ENCODE assay signal across 1 cellular context in the genomic region with DNA sequence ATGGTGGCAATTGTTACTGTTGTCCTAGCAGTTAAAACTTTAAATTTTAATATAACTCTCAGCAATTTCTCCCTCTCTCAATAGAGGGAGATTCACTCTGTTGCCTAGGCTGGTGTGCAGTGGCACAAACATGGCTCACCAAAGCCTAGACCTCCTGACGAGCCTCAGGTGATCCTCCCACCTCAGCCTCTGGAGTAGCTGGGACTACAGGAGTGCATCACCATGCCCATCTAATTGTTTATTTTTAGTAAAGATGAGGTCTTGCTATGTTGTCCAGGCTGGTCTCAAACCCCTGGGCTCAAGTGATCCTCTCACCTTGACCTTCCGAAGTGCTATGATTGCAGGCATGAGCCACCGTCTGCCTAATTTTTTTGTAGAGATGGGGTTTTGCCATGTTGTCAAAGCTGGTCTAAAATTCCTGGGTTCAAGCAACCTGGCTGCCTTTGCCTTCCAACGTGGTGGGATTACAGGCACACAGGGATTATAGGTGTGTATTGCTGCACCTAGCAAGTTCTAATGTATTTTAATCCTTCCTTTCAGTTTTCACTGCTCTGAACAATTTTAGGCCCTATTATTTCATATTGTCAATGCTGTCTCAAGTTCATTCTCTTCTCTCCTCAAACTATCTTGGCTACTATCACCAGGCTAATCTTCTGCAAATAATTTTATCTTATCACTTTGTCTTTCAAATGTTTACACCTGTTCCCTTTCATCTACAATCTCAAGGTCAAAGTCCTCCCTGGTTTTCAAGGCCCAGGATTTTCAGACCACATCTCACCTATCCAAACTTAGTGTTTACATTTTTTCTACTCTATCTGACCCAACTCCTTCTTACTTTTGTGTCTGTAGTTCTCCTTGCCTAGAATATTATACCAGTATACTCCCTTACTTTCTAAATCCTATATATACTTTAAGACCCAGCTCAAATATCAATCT.
TF ChIP-seq lines count a peak whose summit lies in the region.

No MANE protein-coding gene starts in this region.

TF ChIP-seq in HepG2, 621 proteins besides CTCF, POLR2A, EP300 and RAD21 (continued from another document and continues in another):
- TF ChIP-seq, protein P1, sequence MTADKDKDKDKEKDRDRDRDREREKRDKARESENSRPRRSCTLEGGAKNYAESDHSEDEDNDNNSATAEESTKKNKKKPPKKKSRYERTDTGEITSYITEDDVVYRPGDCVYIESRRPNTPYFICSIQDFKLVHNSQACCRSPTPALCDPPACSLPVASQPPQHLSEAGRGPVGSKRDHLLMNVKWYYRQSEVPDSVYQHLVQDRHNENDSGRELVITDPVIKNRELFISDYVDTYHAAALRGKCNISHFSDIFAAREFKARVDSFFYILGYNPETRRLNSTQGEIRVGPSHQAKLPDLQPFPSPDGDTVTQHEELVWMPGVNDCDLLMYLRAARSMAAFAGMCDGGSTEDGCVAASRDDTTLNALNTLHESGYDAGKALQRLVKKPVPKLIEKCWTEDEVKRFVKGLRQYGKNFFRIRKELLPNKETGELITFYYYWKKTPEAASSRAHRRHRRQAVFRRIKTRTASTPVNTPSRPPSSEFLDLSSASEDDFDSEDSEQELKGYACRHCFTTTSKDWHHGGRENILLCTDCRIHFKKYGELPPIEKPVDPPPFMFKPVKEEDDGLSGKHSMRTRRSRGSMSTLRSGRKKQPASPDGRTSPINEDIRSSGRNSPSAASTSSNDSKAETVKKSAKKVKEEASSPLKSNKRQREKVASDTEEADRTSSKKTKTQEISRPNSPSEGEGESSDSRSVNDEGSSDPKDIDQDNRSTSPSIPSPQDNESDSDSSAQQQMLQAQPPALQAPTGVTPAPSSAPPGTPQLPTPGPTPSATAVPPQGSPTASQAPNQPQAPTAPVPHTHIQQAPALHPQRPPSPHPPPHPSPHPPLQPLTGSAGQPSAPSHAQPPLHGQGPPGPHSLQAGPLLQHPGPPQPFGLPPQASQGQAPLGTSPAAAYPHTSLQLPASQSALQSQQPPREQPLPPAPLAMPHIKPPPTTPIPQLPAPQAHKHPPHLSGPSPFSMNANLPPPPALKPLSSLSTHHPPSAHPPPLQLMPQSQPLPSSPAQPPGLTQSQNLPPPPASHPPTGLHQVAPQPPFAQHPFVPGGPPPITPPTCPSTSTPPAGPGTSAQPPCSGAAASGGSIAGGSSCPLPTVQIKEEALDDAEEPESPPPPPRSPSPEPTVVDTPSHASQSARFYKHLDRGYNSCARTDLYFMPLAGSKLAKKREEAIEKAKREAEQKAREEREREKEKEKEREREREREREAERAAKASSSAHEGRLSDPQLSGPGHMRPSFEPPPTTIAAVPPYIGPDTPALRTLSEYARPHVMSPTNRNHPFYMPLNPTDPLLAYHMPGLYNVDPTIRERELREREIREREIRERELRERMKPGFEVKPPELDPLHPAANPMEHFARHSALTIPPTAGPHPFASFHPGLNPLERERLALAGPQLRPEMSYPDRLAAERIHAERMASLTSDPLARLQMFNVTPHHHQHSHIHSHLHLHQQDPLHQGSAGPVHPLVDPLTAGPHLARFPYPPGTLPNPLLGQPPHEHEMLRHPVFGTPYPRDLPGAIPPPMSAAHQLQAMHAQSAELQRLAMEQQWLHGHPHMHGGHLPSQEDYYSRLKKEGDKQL (CRISPR knock-in tag; IDR thresholded peaks at IDR 0.05; ENCODE audit: low read depth), result peak; percentile 63; the same call in 1 of the 2 replicates
- TF ChIP-seq, protein P2, sequence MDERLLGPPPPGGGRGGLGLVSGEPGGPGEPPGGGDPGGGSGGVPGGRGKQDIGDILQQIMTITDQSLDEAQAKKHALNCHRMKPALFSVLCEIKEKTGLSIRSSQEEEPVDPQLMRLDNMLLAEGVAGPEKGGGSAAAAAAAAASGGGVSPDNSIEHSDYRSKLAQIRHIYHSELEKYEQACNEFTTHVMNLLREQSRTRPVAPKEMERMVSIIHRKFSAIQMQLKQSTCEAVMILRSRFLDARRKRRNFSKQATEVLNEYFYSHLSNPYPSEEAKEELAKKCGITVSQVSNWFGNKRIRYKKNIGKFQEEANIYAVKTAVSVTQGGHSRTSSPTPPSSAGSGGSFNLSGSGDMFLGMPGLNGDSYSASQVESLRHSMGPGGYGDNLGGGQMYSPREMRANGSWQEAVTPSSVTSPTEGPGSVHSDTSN (CRISPR knock-in tag; IDR thresholded peaks at IDR 0.05), result no peak
- TF ChIP-seq, protein P3, sequence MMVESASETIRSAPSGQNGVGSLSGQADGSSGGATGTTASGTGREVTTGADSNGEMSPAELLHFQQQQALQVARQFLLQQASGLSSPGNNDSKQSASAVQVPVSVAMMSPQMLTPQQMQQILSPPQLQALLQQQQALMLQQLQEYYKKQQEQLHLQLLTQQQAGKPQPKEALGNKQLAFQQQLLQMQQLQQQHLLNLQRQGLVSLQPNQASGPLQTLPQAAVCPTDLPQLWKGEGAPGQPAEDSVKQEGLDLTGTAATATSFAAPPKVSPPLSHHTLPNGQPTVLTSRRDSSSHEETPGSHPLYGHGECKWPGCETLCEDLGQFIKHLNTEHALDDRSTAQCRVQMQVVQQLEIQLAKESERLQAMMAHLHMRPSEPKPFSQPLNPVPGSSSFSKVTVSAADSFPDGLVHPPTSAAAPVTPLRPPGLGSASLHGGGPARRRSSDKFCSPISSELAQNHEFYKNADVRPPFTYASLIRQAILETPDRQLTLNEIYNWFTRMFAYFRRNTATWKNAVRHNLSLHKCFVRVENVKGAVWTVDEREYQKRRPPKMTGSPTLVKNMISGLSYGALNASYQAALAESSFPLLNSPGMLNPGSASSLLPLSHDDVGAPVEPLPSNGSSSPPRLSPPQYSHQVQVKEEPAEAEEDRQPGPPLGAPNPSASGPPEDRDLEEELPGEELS (CRISPR knock-in tag; IDR thresholded peaks at IDR 0.05), result peak; percentile 69
- TF ChIP-seq TCF7L2 (IDR thresholded peaks at IDR 0.05; ENCODE audit: low read depth, low read length), result peak; percentile 75
- peak; percentile 32 for TF ChIP-seq TEAD3 (CRISPR knock-in tag; optimal IDR thresholded peaks at IDR 0.05; ENCODE audit: borderline replicate concordance)
- no peak for TF ChIP-seq ZNF17 (CRISPR knock-in tag; IDR thresholded peaks at IDR 0.05)
- peak; percentile 94 for TF ChIP-seq GATAD2A (CRISPR knock-in tag; IDR thresholded peaks at IDR 0.05)
- TF ChIP-seq ELF4 (CRISPR knock-in tag; IDR thresholded peaks at IDR 0.05; ENCODE audit: borderline replicate concordance), result no peak
- TF ChIP-seq FOXA1 (IDR thresholded peaks at IDR 0.05), result no peak
- TF ChIP-seq FOXA1 (CRISPR knock-in tag; IDR thresholded peaks at IDR 0.05), result peak; percentile 57; the same call in 1 of the 2 replicates
- no peak for TF ChIP-seq GATAD1 (CRISPR knock-in tag; IDR thresholded peaks at IDR 0.05)
- no peak for TF ChIP-seq SOX13 (IDR thresholded peaks at IDR 0.05)
- peak in 1 of 2 experiments; percentile 76; a peak in 2 of 4 replicates for TF ChIP-seq SOX13 (CRISPR knock-in tag; conservative IDR thresholded peaks at IDR 0.05 in 1 of 2, IDR thresholded peaks at IDR 0.05 in 1 of 2)
- TF ChIP-seq, protein P4, sequence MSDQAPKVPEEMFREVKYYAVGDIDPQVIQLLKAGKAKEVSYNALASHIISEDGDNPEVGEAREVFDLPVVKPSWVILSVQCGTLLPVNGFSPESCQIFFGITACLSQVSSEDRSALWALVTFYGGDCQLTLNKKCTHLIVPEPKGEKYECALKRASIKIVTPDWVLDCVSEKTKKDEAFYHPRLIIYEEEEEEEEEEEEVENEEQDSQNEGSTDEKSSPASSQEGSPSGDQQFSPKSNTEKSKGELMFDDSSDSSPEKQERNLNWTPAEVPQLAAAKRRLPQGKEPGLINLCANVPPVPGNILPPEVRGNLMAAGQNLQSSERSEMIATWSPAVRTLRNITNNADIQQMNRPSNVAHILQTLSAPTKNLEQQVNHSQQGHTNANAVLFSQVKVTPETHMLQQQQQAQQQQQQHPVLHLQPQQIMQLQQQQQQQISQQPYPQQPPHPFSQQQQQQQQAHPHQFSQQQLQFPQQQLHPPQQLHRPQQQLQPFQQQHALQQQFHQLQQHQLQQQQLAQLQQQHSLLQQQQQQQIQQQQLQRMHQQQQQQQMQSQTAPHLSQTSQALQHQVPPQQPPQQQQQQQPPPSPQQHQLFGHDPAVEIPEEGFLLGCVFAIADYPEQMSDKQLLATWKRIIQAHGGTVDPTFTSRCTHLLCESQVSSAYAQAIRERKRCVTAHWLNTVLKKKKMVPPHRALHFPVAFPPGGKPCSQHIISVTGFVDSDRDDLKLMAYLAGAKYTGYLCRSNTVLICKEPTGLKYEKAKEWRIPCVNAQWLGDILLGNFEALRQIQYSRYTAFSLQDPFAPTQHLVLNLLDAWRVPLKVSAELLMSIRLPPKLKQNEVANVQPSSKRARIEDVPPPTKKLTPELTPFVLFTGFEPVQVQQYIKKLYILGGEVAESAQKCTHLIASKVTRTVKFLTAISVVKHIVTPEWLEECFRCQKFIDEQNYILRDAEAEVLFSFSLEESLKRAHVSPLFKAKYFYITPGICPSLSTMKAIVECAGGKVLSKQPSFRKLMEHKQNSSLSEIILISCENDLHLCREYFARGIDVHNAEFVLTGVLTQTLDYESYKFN (CRISPR knock-in tag; conservative IDR thresholded peaks at IDR 0.05), result peak; percentile 77
- TF ChIP-seq, protein P5, sequence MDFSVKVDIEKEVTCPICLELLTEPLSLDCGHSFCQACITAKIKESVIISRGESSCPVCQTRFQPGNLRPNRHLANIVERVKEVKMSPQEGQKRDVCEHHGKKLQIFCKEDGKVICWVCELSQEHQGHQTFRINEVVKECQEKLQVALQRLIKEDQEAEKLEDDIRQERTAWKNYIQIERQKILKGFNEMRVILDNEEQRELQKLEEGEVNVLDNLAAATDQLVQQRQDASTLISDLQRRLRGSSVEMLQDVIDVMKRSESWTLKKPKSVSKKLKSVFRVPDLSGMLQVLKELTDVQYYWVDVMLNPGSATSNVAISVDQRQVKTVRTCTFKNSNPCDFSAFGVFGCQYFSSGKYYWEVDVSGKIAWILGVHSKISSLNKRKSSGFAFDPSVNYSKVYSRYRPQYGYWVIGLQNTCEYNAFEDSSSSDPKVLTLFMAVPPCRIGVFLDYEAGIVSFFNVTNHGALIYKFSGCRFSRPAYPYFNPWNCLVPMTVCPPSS (IDR thresholded peaks at IDR 0.05), result no peak
- TF ChIP-seq ZNF678 (CRISPR knock-in tag; IDR thresholded peaks at IDR 0.05), result no peak
- TF ChIP-seq, protein P6, sequence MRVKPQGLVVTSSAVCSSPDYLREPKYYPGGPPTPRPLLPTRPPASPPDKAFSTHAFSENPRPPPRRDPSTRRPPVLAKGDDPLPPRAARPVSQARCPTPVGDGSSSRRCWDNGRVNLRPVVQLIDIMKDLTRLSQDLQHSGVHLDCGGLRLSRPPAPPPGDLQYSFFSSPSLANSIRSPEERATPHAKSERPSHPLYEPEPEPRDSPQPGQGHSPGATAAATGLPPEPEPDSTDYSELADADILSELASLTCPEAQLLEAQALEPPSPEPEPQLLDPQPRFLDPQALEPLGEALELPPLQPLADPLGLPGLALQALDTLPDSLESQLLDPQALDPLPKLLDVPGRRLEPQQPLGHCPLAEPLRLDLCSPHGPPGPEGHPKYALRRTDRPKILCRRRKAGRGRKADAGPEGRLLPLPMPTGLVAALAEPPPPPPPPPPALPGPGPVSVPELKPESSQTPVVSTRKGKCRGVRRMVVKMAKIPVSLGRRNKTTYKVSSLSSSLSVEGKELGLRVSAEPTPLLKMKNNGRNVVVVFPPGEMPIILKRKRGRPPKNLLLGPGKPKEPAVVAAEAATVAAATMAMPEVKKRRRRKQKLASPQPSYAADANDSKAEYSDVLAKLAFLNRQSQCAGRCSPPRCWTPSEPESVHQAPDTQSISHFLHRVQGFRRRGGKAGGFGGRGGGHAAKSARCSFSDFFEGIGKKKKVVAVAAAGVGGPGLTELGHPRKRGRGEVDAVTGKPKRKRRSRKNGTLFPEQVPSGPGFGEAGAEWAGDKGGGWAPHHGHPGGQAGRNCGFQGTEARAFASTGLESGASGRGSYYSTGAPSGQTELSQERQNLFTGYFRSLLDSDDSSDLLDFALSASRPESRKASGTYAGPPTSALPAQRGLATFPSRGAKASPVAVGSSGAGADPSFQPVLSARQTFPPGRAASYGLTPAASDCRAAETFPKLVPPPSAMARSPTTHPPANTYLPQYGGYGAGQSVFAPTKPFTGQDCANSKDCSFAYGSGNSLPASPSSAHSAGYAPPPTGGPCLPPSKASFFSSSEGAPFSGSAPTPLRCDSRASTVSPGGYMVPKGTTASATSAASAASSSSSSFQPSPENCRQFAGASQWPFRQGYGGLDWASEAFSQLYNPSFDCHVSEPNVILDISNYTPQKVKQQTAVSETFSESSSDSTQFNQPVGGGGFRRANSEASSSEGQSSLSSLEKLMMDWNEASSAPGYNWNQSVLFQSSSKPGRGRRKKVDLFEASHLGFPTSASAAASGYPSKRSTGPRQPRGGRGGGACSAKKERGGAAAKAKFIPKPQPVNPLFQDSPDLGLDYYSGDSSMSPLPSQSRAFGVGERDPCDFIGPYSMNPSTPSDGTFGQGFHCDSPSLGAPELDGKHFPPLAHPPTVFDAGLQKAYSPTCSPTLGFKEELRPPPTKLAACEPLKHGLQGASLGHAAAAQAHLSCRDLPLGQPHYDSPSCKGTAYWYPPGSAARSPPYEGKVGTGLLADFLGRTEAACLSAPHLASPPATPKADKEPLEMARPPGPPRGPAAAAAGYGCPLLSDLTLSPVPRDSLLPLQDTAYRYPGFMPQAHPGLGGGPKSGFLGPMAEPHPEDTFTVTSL (CRISPR knock-in tag; IDR thresholded peaks at IDR 0.05; ENCODE audit: borderline replicate concordance), result peak; percentile 88; the same call in 1 of the 2 replicates
- no peak for TF ChIP-seq JDP2 (CRISPR knock-in tag; IDR thresholded peaks at IDR 0.05; ENCODE audit: borderline replicate concordance)
- no peak for TF ChIP-seq RELA (CRISPR knock-in tag; IDR thresholded peaks at IDR 0.05)
- TF ChIP-seq RBM22 (optimal IDR thresholded peaks at IDR 0.05; ENCODE audit: low read length), result peak; percentile 82
- TF ChIP-seq FOXJ3 (CRISPR knock-in tag; IDR thresholded peaks at IDR 0.05; ENCODE audit: borderline replicate concordance), result peak; percentile 62; the same call in 1 of the 2 replicates
- peak; percentile 53 for TF ChIP-seq SAP130 (CRISPR knock-in tag; IDR thresholded peaks at IDR 0.05; ENCODE audit: low read depth)
- peak; percentile 11; the same call in 1 of the 2 replicates for TF ChIP-seq FOXK1 (CRISPR knock-in tag; IDR thresholded peaks at IDR 0.05; ENCODE audit: borderline replicate concordance, low read depth)
- TF ChIP-seq SOX5 (CRISPR knock-in tag; IDR thresholded peaks at IDR 0.05; ENCODE audit: borderline replicate concordance), result peak; percentile 79; the same call in 1 of the 2 replicates
- TF ChIP-seq CREB1 (IDR thresholded peaks at IDR 0.05), result no peak
- TF ChIP-seq CREB1 (CRISPR knock-in tag; IDR thresholded peaks at IDR 0.05), result no peak
- peak; percentile 56 for TF ChIP-seq NR2F6 (IDR thresholded peaks at IDR 0.05)
- peak; percentile 29; the same call in 1 of the 2 replicates for TF ChIP-seq NR2F6 (CRISPR knock-in tag; IDR thresholded peaks at IDR 0.05)
- TF ChIP-seq TBL1XR1 (IDR thresholded peaks at IDR 0.05; ENCODE audit: borderline replicate concordance, low read length, partially characterized antibody), result peak; percentile 13
- no peak for TF ChIP-seq TP53 (CRISPR knock-in tag; conservative IDR thresholded peaks at IDR 0.05)
- TF ChIP-seq, protein P7, sequence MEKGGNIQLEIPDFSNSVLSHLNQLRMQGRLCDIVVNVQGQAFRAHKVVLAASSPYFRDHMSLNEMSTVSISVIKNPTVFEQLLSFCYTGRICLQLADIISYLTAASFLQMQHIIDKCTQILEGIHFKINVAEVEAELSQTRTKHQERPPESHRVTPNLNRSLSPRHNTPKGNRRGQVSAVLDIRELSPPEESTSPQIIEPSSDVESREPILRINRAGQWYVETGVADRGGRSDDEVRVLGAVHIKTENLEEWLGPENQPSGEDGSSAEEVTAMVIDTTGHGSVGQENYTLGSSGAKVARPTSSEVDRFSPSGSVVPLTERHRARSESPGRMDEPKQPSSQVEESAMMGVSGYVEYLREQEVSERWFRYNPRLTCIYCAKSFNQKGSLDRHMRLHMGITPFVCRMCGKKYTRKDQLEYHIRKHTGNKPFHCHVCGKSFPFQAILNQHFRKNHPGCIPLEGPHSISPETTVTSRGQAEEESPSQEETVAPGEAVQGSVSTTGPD (CRISPR knock-in tag; IDR thresholded peaks at IDR 0.05), result no peak
- TF ChIP-seq TBX3 (IDR thresholded peaks at IDR 0.05; ENCODE audit: borderline replicate concordance), result peak; percentile 34; the same call in 1 of the 2 replicates
- no peak for TF ChIP-seq ZNF383 (CRISPR knock-in tag; IDR thresholded peaks at IDR 0.05; ENCODE audit: borderline replicate concordance)
- no peak for TF ChIP-seq SNAI1 (CRISPR knock-in tag; IDR thresholded peaks at IDR 0.05; ENCODE audit: borderline replicate concordance)
